2 cellular contexts compared by ENCODE assay signal in genomic region chr3:138347084-138347483, GRCh38.
TF ChIP-seq lines count a peak whose summit lies in the region.

No MANE protein-coding gene starts in this region.

TF ChIP-seq in A549, 52 proteins besides CTCF, POLR2A, EP300 and RAD21 (continued from another document):
- no peak for TF ChIP-seq HOXB13 (CRISPR knock-in tag; IDR thresholded peaks at IDR 0.05; ENCODE audit: low read depth)
- no peak for TF ChIP-seq MAFK (IDR thresholded peaks at IDR 0.05; ENCODE audit: partially characterized antibody)
- no peak for TF ChIP-seq PHF8 (IDR thresholded peaks at IDR 0.05; ENCODE audit: borderline replicate concordance, low read depth)
- TF ChIP-seq SREBF2 (IDR thresholded peaks at IDR 0.05): no peak
- no peak for TF ChIP-seq NPAS2 (CRISPR knock-in tag; IDR thresholded peaks at IDR 0.05; ENCODE audit: borderline replicate concordance)
- TF ChIP-seq GATA3 (IDR thresholded peaks at IDR 0.05; ENCODE audit: borderline replicate concordance): no peak
- TF ChIP-seq KDM1A (IDR thresholded peaks at IDR 0.05; ENCODE audit: low read depth): no peak
- no peak for TF ChIP-seq MYC (IDR thresholded peaks at IDR 0.05; ENCODE audit: borderline replicate concordance, low read length)

TF ChIP-seq in GM23338, 12 proteins besides CTCF, POLR2A, EP300 and RAD21 (continued from another document):
- TF ChIP-seq ETS1 (IDR thresholded peaks at IDR 0.05) (no peak), NANOG (IDR thresholded peaks at IDR 0.05; ENCODE audit: borderline replicate concordance) (no peak), ZNF462 (CRISPR knock-in tag; IDR thresholded peaks at IDR 0.05) (no peak), ZNF114 (CRISPR knock-in tag; IDR thresholded peaks at IDR 0.05) (no peak), STAT1 (IDR thresholded peaks at IDR 0.05; ENCODE audit: unreplicated experiment) (no peak)
